In genomic region chr17:3529817-3530741, GRCh38 we compare ENCODE assay signal across 1 cellular context.
A peak's percentile ranks its signal among the peaks of the same experiment; 100 is the strongest.
TF ChIP-seq lines count a peak whose summit lies in the region.

No MANE protein-coding gene starts in this region.

TF ChIP-seq in HepG2, 621 proteins besides CTCF, POLR2A, EP300 and RAD21 (continued from another document and continues in another):
- TF ChIP-seq DDIT3 (CRISPR knock-in tag; IDR thresholded peaks at IDR 0.05), result no peak
- no peak for TF ChIP-seq FLYWCH1 (CRISPR knock-in tag; IDR thresholded peaks at IDR 0.05)
- TF ChIP-seq ZBTB1 (CRISPR knock-in tag; IDR thresholded peaks at IDR 0.05; ENCODE audit: borderline replicate concordance), result no peak
- TF ChIP-seq ZNF329 (CRISPR knock-in tag; IDR thresholded peaks at IDR 0.05; ENCODE audit: low read depth), result no peak
- no peak for TF ChIP-seq JUNB (CRISPR knock-in tag; IDR thresholded peaks at IDR 0.05; ENCODE audit: borderline replicate concordance)
- TF ChIP-seq SRSF4 (IDR thresholded peaks at IDR 0.05; ENCODE audit: low read depth, low read length, poor library complexity, severe bottlenecking), result no peak
- TF ChIP-seq ETS1 (CRISPR knock-in tag; IDR thresholded peaks at IDR 0.05), result no peak
- peak; percentile 48; the same call in 1 of the 2 replicates for TF ChIP-seq REPIN1 (CRISPR knock-in tag; IDR thresholded peaks at IDR 0.05; ENCODE audit: borderline replicate concordance, low read depth)
- TF ChIP-seq HNRNPL (IDR thresholded peaks at IDR 0.05; ENCODE audit: low read depth, low read length), result no peak
- no peak for TF ChIP-seq SNRNP70 (IDR thresholded peaks at IDR 0.05; ENCODE audit: low read depth, low read length)
- no peak for TF ChIP-seq NCOA5 (CRISPR knock-in tag; IDR thresholded peaks at IDR 0.05)
- TF ChIP-seq SNAPC5 (CRISPR knock-in tag; IDR thresholded peaks at IDR 0.05; ENCODE audit: borderline replicate concordance), result no peak
- peak; percentile 65; the same call in 1 of the 2 replicates for TF ChIP-seq HNF4G (IDR thresholded peaks at IDR 0.05; ENCODE audit: borderline replicate concordance, low read depth, low read length)
- no peak for TF ChIP-seq HNF4G (CRISPR knock-in tag; IDR thresholded peaks at IDR 0.05; ENCODE audit: borderline replicate concordance, low read depth)
- TF ChIP-seq ZBTB38 (CRISPR knock-in tag; IDR thresholded peaks at IDR 0.05), result no peak
- TF ChIP-seq ETV5 (CRISPR knock-in tag; IDR thresholded peaks at IDR 0.05; ENCODE audit: borderline replicate concordance), result 0 out of 2 replicates have a peak, but pooled peaks have one; percentile 18
- TF ChIP-seq MAZ (IDR thresholded peaks at IDR 0.05; ENCODE audit: borderline replicate concordance, low read depth, low read length), result no peak
- no peak for TF ChIP-seq MAZ (CRISPR knock-in tag; IDR thresholded peaks at IDR 0.05; ENCODE audit: low read depth)
- TF ChIP-seq THYN1 (CRISPR knock-in tag; IDR thresholded peaks at IDR 0.05; ENCODE audit: borderline replicate concordance, low read depth), result no peak
- TF ChIP-seq FOSL2 (CRISPR knock-in tag; IDR thresholded peaks at IDR 0.05), result no peak
- TF ChIP-seq ATF7 (IDR thresholded peaks at IDR 0.05), result no peak
- no peak for TF ChIP-seq ATF7 (CRISPR knock-in tag; IDR thresholded peaks at IDR 0.05)
- no peak for TF ChIP-seq ZNF788 (CRISPR knock-in tag; IDR thresholded peaks at IDR 0.05; ENCODE audit: borderline replicate concordance)
- no peak for TF ChIP-seq MAFF (IDR thresholded peaks at IDR 0.05; ENCODE audit: low read depth, low read length)
- TF ChIP-seq ZNF432 (CRISPR knock-in tag; IDR thresholded peaks at IDR 0.05; ENCODE audit: borderline replicate concordance), result no peak
- TF ChIP-seq ZBTB14 (CRISPR knock-in tag; IDR thresholded peaks at IDR 0.05), result no peak; the same call in 1 of the 2 replicates
- TF ChIP-seq ZFP62 (CRISPR knock-in tag; IDR thresholded peaks at IDR 0.05), result no peak
- TF ChIP-seq ZFP36L1 (CRISPR knock-in tag; IDR thresholded peaks at IDR 0.05), result no peak
- TF ChIP-seq MED13 (CRISPR knock-in tag; IDR thresholded peaks at IDR 0.05), result 0 out of 2 replicates have a peak, but pooled peaks have one; percentile 21
- TF ChIP-seq CBX1 (IDR thresholded peaks at IDR 0.05; ENCODE audit: low read depth), result no peak
- no peak for TF ChIP-seq ZNF414 (CRISPR knock-in tag; IDR thresholded peaks at IDR 0.05)
- peak; percentile 55; the same call in 1 of the 2 replicates for TF ChIP-seq ZNF574 (CRISPR knock-in tag; IDR thresholded peaks at IDR 0.05)
- TF ChIP-seq PLRG1 (conservative IDR thresholded peaks at IDR 0.05), result no peak
- TF ChIP-seq CREB1 (IDR thresholded peaks at IDR 0.05), result no peak
- no peak for TF ChIP-seq CREB1 (CRISPR knock-in tag; IDR thresholded peaks at IDR 0.05)
- TF ChIP-seq ZNF446 (CRISPR knock-in tag; IDR thresholded peaks at IDR 0.05), result no peak
- peak; percentile 77; the same call in 1 of the 2 replicates for TF ChIP-seq PITX1 (CRISPR knock-in tag; IDR thresholded peaks at IDR 0.05)
- TF ChIP-seq IKZF4 (CRISPR knock-in tag; IDR thresholded peaks at IDR 0.05; ENCODE audit: borderline replicate concordance, low read depth, not compliant biosample characterization), result no peak
- TF ChIP-seq ZNF772 (CRISPR knock-in tag; IDR thresholded peaks at IDR 0.05), result no peak
- TF ChIP-seq SALL2 (CRISPR knock-in tag; IDR thresholded peaks at IDR 0.05), result peak; percentile 17; the same call in 1 of the 2 replicates
- peak; percentile 21; the same call in 1 of the 2 replicates for TF ChIP-seq ZNF891 (CRISPR knock-in tag; IDR thresholded peaks at IDR 0.05)
- no peak for TF ChIP-seq ZNF367 (CRISPR knock-in tag; IDR thresholded peaks at IDR 0.05; ENCODE audit: borderline replicate concordance)
- TF ChIP-seq HDAC6 (IDR thresholded peaks at IDR 0.05; ENCODE audit: low read depth, low read length), result no peak
- no peak for TF ChIP-seq ZNF263 (CRISPR knock-in tag; IDR thresholded peaks at IDR 0.05)
- no peak for TF ChIP-seq CEBPG (CRISPR knock-in tag; IDR thresholded peaks at IDR 0.05)
- peak; percentile 59; the same call in 1 of the 2 replicates for TF ChIP-seq FOXC1 (CRISPR knock-in tag; IDR thresholded peaks at IDR 0.05; ENCODE audit: borderline replicate concordance)
- no peak for TF ChIP-seq MIER2 (CRISPR knock-in tag; IDR thresholded peaks at IDR 0.05)
- TF ChIP-seq REXO4 (CRISPR knock-in tag; IDR thresholded peaks at IDR 0.05; ENCODE audit: borderline replicate concordance), result no peak
- TF ChIP-seq DPF2 (CRISPR knock-in tag; IDR thresholded peaks at IDR 0.05; ENCODE audit: borderline replicate concordance, low read depth), result no peak; the same call in 1 of the 2 replicates
- no peak for TF ChIP-seq ZFP41 (CRISPR knock-in tag; IDR thresholded peaks at IDR 0.05; ENCODE audit: borderline replicate concordance)
- peak; percentile 53; the same call in 1 of the 2 replicates for TF ChIP-seq TFDP1 (CRISPR knock-in tag; IDR thresholded peaks at IDR 0.05; ENCODE audit: borderline replicate concordance)
- TF ChIP-seq SMARCE1 (IDR thresholded peaks at IDR 0.05; ENCODE audit: borderline replicate concordance), result no peak
- TF ChIP-seq MEIS1 (CRISPR knock-in tag; IDR thresholded peaks at IDR 0.05; ENCODE audit: borderline replicate concordance), result no peak
- TF ChIP-seq NFRKB (IDR thresholded peaks at IDR 0.05), result no peak
- no peak for TF ChIP-seq NFE2L1 (CRISPR knock-in tag; IDR thresholded peaks at IDR 0.05; ENCODE audit: borderline replicate concordance)
- TF ChIP-seq ZFYVE20 (CRISPR knock-in tag; IDR thresholded peaks at IDR 0.05; ENCODE audit: borderline replicate concordance, low read depth), result no peak
- no peak for TF ChIP-seq ARHGAP35 (CRISPR knock-in tag; IDR thresholded peaks at IDR 0.05; ENCODE audit: borderline replicate concordance)
- no peak for TF ChIP-seq BHLHE40 (IDR thresholded peaks at IDR 0.05; ENCODE audit: low read length)
- TF ChIP-seq ZNF597 (CRISPR knock-in tag; IDR thresholded peaks at IDR 0.05), result no peak
- no peak for TF ChIP-seq RBFOX2 (IDR thresholded peaks at IDR 0.05; ENCODE audit: low read depth, low read length)
- TF ChIP-seq TEF (CRISPR knock-in tag; IDR thresholded peaks at IDR 0.05), result no peak
- no peak for TF ChIP-seq ZGPAT (CRISPR knock-in tag; IDR thresholded peaks at IDR 0.05)
- 0 out of 2 replicates have a peak, but pooled peaks have one; percentile 28 for TF ChIP-seq FOXM1 (CRISPR knock-in tag; IDR thresholded peaks at IDR 0.05)
- no peak for TF ChIP-seq AKAP8 (CRISPR knock-in tag; IDR thresholded peaks at IDR 0.05)
- TF ChIP-seq ZNF773 (CRISPR knock-in tag; IDR thresholded peaks at IDR 0.05; ENCODE audit: borderline replicate concordance), result no peak
- TF ChIP-seq ERF (CRISPR knock-in tag; IDR thresholded peaks at IDR 0.05), result peak; percentile 48; the same call in 1 of the 2 replicates
- no peak for TF ChIP-seq ATF6 (CRISPR knock-in tag; conservative IDR thresholded peaks at IDR 0.05)
